17 cellular contexts compared by ENCODE assay signal in the genomic region with DNA sequence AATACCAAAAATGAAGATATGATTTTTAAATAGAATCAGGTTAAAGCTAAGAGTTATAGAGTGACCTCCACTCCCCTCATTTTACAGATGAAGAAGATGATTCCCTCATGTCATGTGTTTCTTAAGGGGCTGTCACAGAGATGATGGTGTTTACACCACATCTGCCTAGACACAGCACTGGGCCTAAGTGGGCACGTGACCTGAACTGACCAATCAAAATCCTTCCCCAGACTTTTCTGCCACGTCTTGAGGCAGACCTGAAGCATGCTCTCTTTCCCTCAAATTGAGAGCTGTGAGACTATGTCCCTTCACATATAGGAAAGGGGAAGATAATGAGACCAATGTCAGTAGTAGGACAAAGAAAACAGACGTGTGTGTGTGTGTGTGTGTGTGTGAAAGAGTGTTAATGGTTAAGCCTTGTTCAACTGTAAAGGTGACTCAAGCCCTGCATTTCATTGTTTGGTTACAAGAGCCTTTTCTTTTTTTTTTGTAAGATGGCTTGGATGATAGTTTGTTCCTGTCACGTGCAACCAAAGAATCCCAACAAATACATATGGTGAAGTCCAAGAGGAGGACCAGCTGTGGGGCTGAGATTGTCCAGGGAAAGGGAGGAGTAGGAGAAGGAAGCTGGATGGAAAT.
DNase-seq lines count a peak whose midpoint lies in the region; ATAC-seq and TF ChIP-seq lines count a peak whose summit lies in the region.
"Had no signal": no experiment of that assay in that cellular context is flagged by ENCODE, and none has a peak within 500 bp of the region (broad histone marks: within the 10 kb centered on the region; RNA-seq: fewer than 3 reads in every experiment).

No MANE protein-coding gene starts in this region.

- H3K4me1 ChIP-seq in Karpas-422 (ENCODE audit: low read length): no peaks in the 10 kb centered on the region
- peaks cover 5 to 49% (median 41%) of the 10 kb centered on the region in 4 donors for H3K4me1 ChIP-seq in liver (ENCODE audit: control insufficient read depth in 4 of 4, insufficient read depth in 4 of 4, low read length in 3 of 4)
- H3K4me1 ChIP-seq: Peyer's patch had no signal

- no peak for ATAC-seq in activated T-cell treated with anti-CD3 and anti-CD28 coated beads, Interleukin-2, amount 50 U/mL, for 72 hours (replicated peaks in 1 of 2)
- no peak for ATAC-seq in omental fat pad (ENCODE audit: low FRiP score)
- ATAC-seq: SK-N-SH treated with all-trans-retinoic acid at 6 μM for 48 hours had no signal

- H3K4me3 ChIP-seq in Karpas-422 (ENCODE audit: low read length) (no peak overlapping the region), epithelial cell of esophagus (ENCODE audit: low read length) (no peak overlapping the region), liver (ENCODE audit: low read depth in 1 of 3, low read length in 3 of 3) (no peak overlapping the region)
- H3K4me3 ChIP-seq: Peyer's patch had no signal

- no peak for DNase-seq in activated T-cell treated with anti-CD3 and anti-CD28 coated beads, Interleukin-2, amount 50 U/mL, for 72 hours
- DNase-seq in activated T-cell treated with anti-CD3 and anti-CD28 coated beads for 4 hours: no peak
- DNase-seq in Karpas-422: peak; percentile 52
- peak; percentile 8 for DNase-seq in epithelial cell of esophagus (ENCODE audit: low read depth)
- DNase-seq in NCI-H2171 (lab: John Stamatoyannopoulos, UW): no peak
- DNase-seq in omental fat pad (ENCODE audit: low spot score): no peak
- DNase-seq in NCI-H146 treated with DMSO at 0.1 percent for 48 hours (lab: John Stamatoyannopoulos, UW; ENCODE audit: unreplicated experiment): no peak
- DNase-seq: DMS 273 treated with DMSO at 0.1 percent for 48 hours, EL, NCI-H1092 treated with DMSO at 0.1 percent for 48 hours, NCI-H187, NCI-H774, Peyer's patch, Right ventricle myocardium superior had no signal

- no peak overlapping the region for H3K4me3 Mint-ChIP-seq in activated T-cell treated with anti-CD3 and anti-CD28 coated beads, Interleukin-2, amount 50 U/mL, for 72 hours
- H3K4me3 Mint-ChIP-seq: CD14-positive monocyte had no signal

- no peak overlapping the region for H3K9ac ChIP-seq in Karpas-422 (ENCODE audit: low read length)
- no peak overlapping the region for H3K9ac ChIP-seq in liver (ENCODE audit: low read depth in 1 of 2, low read length in 2 of 2)

- no peak for TF ChIP-seq RAD21 in liver (IDR thresholded peaks at IDR 0.05)

- 80% methylated on average over 4 of the region's 4 CpGs for WGBS in liver

- H3K9me3 ChIP-seq in Karpas-422 (ENCODE audit: low read length) (no peaks in the 10 kb centered on the region), liver (ENCODE audit: control insufficient read depth in 4 of 4, low read length in 3 of 4) (no peaks in the 10 kb centered on the region)
- H3K9me3 ChIP-seq: Peyer's patch had no signal

- H4K20me1 ChIP-seq in Karpas-422 (ENCODE audit: insufficient read depth, low read depth, low read length): no peaks in the 10 kb centered on the region

- no peaks in the 10 kb centered on the region for H3K9me2 ChIP-seq in Karpas-422 (replicated peaks; ENCODE audit: insufficient read depth, low read length)

- no peak overlapping the region for H2AFZ ChIP-seq in Karpas-422 (ENCODE audit: low read length)

- H3K9me3 Mint-ChIP-seq in activated T-cell treated with anti-CD3 and anti-CD28 coated beads, Interleukin-2, amount 50 U/mL, for 72 hours: no peaks in the 10 kb centered on the region

- no peak overlapping the region for H3K27ac ChIP-seq in Karpas-422 (ENCODE audit: low read length)
- H3K27ac ChIP-seq in liver (ENCODE audit: low read depth in 1 of 2, low read length in 2 of 2): no peak overlapping the region
- H3K27ac ChIP-seq: Peyer's patch had no signal

- H3K36me3 ChIP-seq in Karpas-422 (ENCODE audit: insufficient read depth, low read length): no peaks in the 10 kb centered on the region
- peaks cover 0 to 3% (median 1%) of the 10 kb centered on the region in 4 donors for H3K36me3 ChIP-seq in liver (ENCODE audit: control insufficient read depth in 4 of 4, insufficient read depth in 3 of 4, low read depth in 1 of 4, low read length in 3 of 4)
- H3K36me3 ChIP-seq: Peyer's patch had no signal

- H3K79me2 ChIP-seq in Karpas-422 (ENCODE audit: low read length): no peaks in the 10 kb centered on the region

- no peaks in the 10 kb centered on the region for H3K27me3 Mint-ChIP-seq in activated T-cell treated with anti-CD3 and anti-CD28 coated beads, Interleukin-2, amount 50 U/mL, for 72 hours (ENCODE audit: low read depth)

- no peaks in the 10 kb centered on the region for H3K27me3 ChIP-seq in Karpas-422 (ENCODE audit: low read length)
- H3K27me3 ChIP-seq in liver (ENCODE audit: control insufficient read depth in 4 of 4, insufficient read depth in 4 of 4, low read length in 3 of 4): no peaks in the 10 kb centered on the region
- H3K27me3 ChIP-seq: Peyer's patch had no signal

- H3K4me1 Mint-ChIP-seq in activated T-cell treated with anti-CD3 and anti-CD28 coated beads, Interleukin-2, amount 50 U/mL, for 72 hours (ENCODE audit: low read depth): peaks cover 13% of the 10 kb centered on the region
- H3K4me1 Mint-ChIP-seq: CD14-positive monocyte had no signal

- peaks cover 3 to 20% of the 10 kb centered on the region in 2 donors for H3K36me3 Mint-ChIP-seq in activated T-cell treated with anti-CD3 and anti-CD28 coated beads, Interleukin-2, amount 50 U/mL, for 72 hours (ENCODE audit: insufficient read depth in 2 of 2)

- H3K27ac Mint-ChIP-seq in activated T-cell treated with anti-CD3 and anti-CD28 coated beads, Interleukin-2, amount 50 U/mL, for 72 hours: peak overlapping the region; percentile 34

- TF ChIP-seq CTCF in epithelial cell of esophagus (IDR thresholded peaks at IDR 0.05; ENCODE audit: insufficient read depth, low read depth, low read length, missing control alignments) (no peak), liver (IDR thresholded peaks at IDR 0.05; ENCODE audit: low read depth, low read length, missing input control) (no peak), omental fat pad (IDR thresholded peaks at IDR 0.05) (no peak)

- H3K4me2 ChIP-seq in Karpas-422 (ENCODE audit: low read depth, low read length, poor library complexity, severe bottlenecking): no peak overlapping the region

TF ChIP-seq in liver, 16 proteins besides CTCF, POLR2A, EP300 and RAD21:
- TF ChIP-seq, protein P1, sequence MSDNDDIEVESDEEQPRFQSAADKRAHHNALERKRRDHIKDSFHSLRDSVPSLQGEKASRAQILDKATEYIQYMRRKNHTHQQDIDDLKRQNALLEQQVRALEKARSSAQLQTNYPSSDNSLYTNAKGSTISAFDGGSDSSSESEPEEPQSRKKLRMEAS (IDR thresholded peaks at IDR 0.05): no peak
- TF ChIP-seq ATF3 (IDR thresholded peaks at IDR 0.05): peak; percentile 2

Comparison
In these comparisons a context has a peak if more than half of its experiments do, and no peak if none do; other contexts are left out.
1. DNase-seq: peak in Karpas-422 (single experiment) and epithelial cell of esophagus (single experiment); none in activated T-cell treated with anti-CD3 and anti-CD28 coated beads, Interleukin-2, amount 50 U/mL, for 72 hours (0 of 2), activated T-cell treated with anti-CD3 and anti-CD28 coated beads for 4 hours (single experiment), NCI-H2171 (single experiment), omental fat pad (single experiment) and NCI-H146 treated with DMSO at 0.1 percent for 48 hours (single experiment).